25 cellular contexts compared by ENCODE assay signal in genomic region chr13:97179501-97179900, GRCh38. TPM values are rescaled to one million over a fixed set of nuclear protein-coding genes. Genes with fewer than 3 reads are reported as not detected.
A peak's percentile ranks its signal among the peaks of the same experiment; 100 is the strongest.
DNase-seq lines count a peak whose midpoint lies in the region; ATAC-seq and TF ChIP-seq lines count a peak whose summit lies in the region.
"Had no signal": no experiment of that assay in that cellular context is flagged by ENCODE, and none has a peak within 500 bp of the region (broad histone marks: within the 10 kb centered on the region; RNA-seq: fewer than 3 reads in every experiment).

No MANE protein-coding gene starts in this region.

- H3K27ac ChIP-seq in DND-41 (ENCODE audit: low read length) (no peak overlapping the region), PC-3 (ENCODE audit: low read length) (no peak overlapping the region), hepatocyte (peak overlapping the region; percentile 8), dorsolateral prefrontal cortex (no peak overlapping the region)
- H3K27ac ChIP-seq: BLaER1 treated with 17β-estradiol and CSF1 and Interleukin-3, amounts not matched to agents 10 nM and 100 nM; HL-60; RWPE1; SK-N-MC had no signal

- H2AFZ ChIP-seq in DND-41 (ENCODE audit: low read depth, low read length), result peak overlapping the region; percentile 46; the same call in 1 of the 2 replicates
- H2AFZ ChIP-seq in PC-3 (ENCODE audit: low read length), result no peak overlapping the region
- H2AFZ ChIP-seq in hepatocyte, result no peak overlapping the region

- no peak overlapping the region for H3K4me2 ChIP-seq in DND-41 (ENCODE audit: insufficient read depth, low read length)
- no peak overlapping the region for H3K4me2 ChIP-seq in PC-3 (ENCODE audit: low read length)
- no peak overlapping the region for H3K4me2 ChIP-seq in hepatocyte

- H4K20me1 ChIP-seq in DND-41 (ENCODE audit: insufficient read depth, low read length) (no peaks in the 10 kb centered on the region), PC-3 (ENCODE audit: low read length) (no peaks in the 10 kb centered on the region), hepatocyte (ENCODE audit: insufficient read depth, poor library complexity, severe bottlenecking) (no peaks in the 10 kb centered on the region)
- H4K20me1 ChIP-seq: BLaER1 treated with 17β-estradiol and CSF1 and Interleukin-3, amounts not matched to agents 10 nM and 100 nM had no signal

- intact Hi-C loops in PC-3 (cut with micrococcal nuclease), result no loop called here
- intact Hi-C loops in dorsolateral prefrontal cortex (cut with DNase I), result no loop called here

- no peaks in the 10 kb centered on the region for H3K36me3 Mint-ChIP-seq in type B pancreatic cell

- 84% methylated on average over 2 of the region's 2 CpGs for WGBS in hepatocyte (ENCODE audit: low lambda C conversion rate, missing lambda C conversion rate)

- H3K4me3 Mint-ChIP-seq in type B pancreatic cell, result peak overlapping the region; percentile 26
- H3K4me3 Mint-ChIP-seq: CD4-positive, alpha-beta T cell had no signal

- H3K79me2 ChIP-seq in DND-41 (ENCODE audit: insufficient read depth, low read length), result no peaks in the 10 kb centered on the region
- H3K79me2 ChIP-seq in PC-3 (ENCODE audit: low read length), result no peaks in the 10 kb centered on the region
- no peaks in the 10 kb centered on the region for H3K79me2 ChIP-seq in hepatocyte

- ATAC-seq in DND-41 (ENCODE audit: insufficient read depth, low read depth), result no peak
- ATAC-seq in PC-3, result no peak
- no peak for ATAC-seq in HG02623 (IDR thresholded peaks at IDR 0.05; ENCODE audit: unreplicated experiment)
- ATAC-seq: Panc1 had no signal

- CTCF ChIA-PET in PC-3 (lab: Charles Lee), result no interaction called here

- no peaks in the 10 kb centered on the region for H3K27me3 Mint-ChIP-seq in type B pancreatic cell

- no peaks in the 10 kb centered on the region for H3K9me3 ChIP-seq in DND-41 (ENCODE audit: insufficient read depth, low read length, severe bottlenecking)
- H3K9me3 ChIP-seq in PC-3 (ENCODE audit: low read length), result no peaks in the 10 kb centered on the region
- H3K9me3 ChIP-seq in hepatocyte (ENCODE audit: low read depth), result no peaks in the 10 kb centered on the region
- H3K9me3 ChIP-seq: BLaER1 treated with 17β-estradiol and CSF1 and Interleukin-3, amounts not matched to agents 10 nM and 100 nM had no signal

- H3K4me1 ChIP-seq in DND-41 (ENCODE audit: insufficient read depth, low read length) (no peaks in the 10 kb centered on the region), PC-3 (ENCODE audit: insufficient read depth, low read length) (peaks cover 9% of the 10 kb centered on the region; the same call in 1 of the 2 replicates), hepatocyte (ENCODE audit: insufficient read depth) (no peaks in the 10 kb centered on the region)

- H3K36me3 ChIP-seq in DND-41 (ENCODE audit: insufficient read depth, low read length), result no peaks in the 10 kb centered on the region
- H3K36me3 ChIP-seq in PC-3 (ENCODE audit: low read depth, low read length), result no peaks in the 10 kb centered on the region
- H3K36me3 ChIP-seq in hepatocyte (replicated peaks; ENCODE audit: insufficient read depth, low read depth), result no peaks in the 10 kb centered on the region
- H3K36me3 ChIP-seq: BLaER1 treated with 17β-estradiol and CSF1 and Interleukin-3, amounts not matched to agents 10 nM and 100 nM had no signal

- no peaks in the 10 kb centered on the region for H3F3A ChIP-seq in PC-3 (ENCODE audit: low read length, unreplicated experiment)

- H3K9me2 ChIP-seq in PC-3 (replicated peaks; ENCODE audit: low read length) (no peaks in the 10 kb centered on the region), hepatocyte (replicated peaks; ENCODE audit: insufficient read depth) (no peaks in the 10 kb centered on the region)

- peak overlapping the region; percentile 52 for H3K27ac Mint-ChIP-seq in type B pancreatic cell
- H3K27ac Mint-ChIP-seq: CD4-positive, alpha-beta T cell had no signal

- H3K4me1 Mint-ChIP-seq in type B pancreatic cell (ENCODE audit: unreplicated experiment), result peaks cover 12% of the 10 kb centered on the region

- no peak for DNase-seq in DND-41
- peak; percentile 38 for DNase-seq in PC-3
- peak; percentile 8 for DNase-seq in hepatocyte (ENCODE audit: low spot score)
- DNase-seq in type B pancreatic cell (ENCODE audit: extremely low spot score, unreplicated experiment), result no peak
- no peak for DNase-seq in dorsolateral prefrontal cortex
- DNase-seq in effector CD8-positive, alpha-beta T cell (lab: John Stamatoyannopoulos, UW), result no peak
- DNase-seq: CD4-positive, alpha-beta T cell; EL; GF-D8; HCEC 1CT; Karpas-422; NCI-H1105 treated with DMSO at 0.1 percent for 48 hours; NCI-H146; NCI-H1930; NCI-H2107; NCI-H446 treated with DMSO at 0.1 percent for 48 hours; NCI-H526; NCI-H82; SHP77 treated with DMSO at 0.1 percent for 48 hours had no signal

- H3K9ac ChIP-seq in DND-41 (ENCODE audit: low read depth, low read length) (no peak overlapping the region), PC-3 (ENCODE audit: low read length) (no peak overlapping the region)
- H3K9ac ChIP-seq: BLaER1 treated with 17β-estradiol and CSF1 and Interleukin-3, amounts not matched to agents 10 nM and 100 nM had no signal

- H3K27me3 ChIP-seq in DND-41 (ENCODE audit: insufficient read depth, low read length, poor library complexity), result peaks cover 4% of the 10 kb centered on the region
- H3K27me3 ChIP-seq in PC-3 (ENCODE audit: low read length), result no peaks in the 10 kb centered on the region
- no peaks in the 10 kb centered on the region for H3K27me3 ChIP-seq in hepatocyte
- H3K27me3 ChIP-seq in dorsolateral prefrontal cortex, result no peaks in the 10 kb centered on the region
- H3K27me3 ChIP-seq: BLaER1 treated with 17β-estradiol and CSF1 and Interleukin-3, amounts not matched to agents 10 nM and 100 nM had no signal

- H3K4me3 ChIP-seq in DND-41 (ENCODE audit: low read depth in 1 of 2, low read length in 2 of 2) (no peak overlapping the region), PC-3 (ENCODE audit: low read length) (no peak overlapping the region), hepatocyte (no peak overlapping the region), dorsolateral prefrontal cortex (no peak overlapping the region)
- H3K4me3 ChIP-seq: BLaER1 treated with 17β-estradiol and CSF1 and Interleukin-3, amounts not matched to agents 10 nM and 100 nM; SK-N-MC had no signal

- no peak for TF ChIP-seq CTCF in DND-41 (IDR thresholded peaks at IDR 0.05; ENCODE audit: borderline replicate concordance, extremely low read depth, low read length, poor library complexity, severe bottlenecking)
- TF ChIP-seq CTCF in PC-3 (conservative IDR thresholded peaks at IDR 0.05; ENCODE audit: low read depth, low read length), result no peak
- no peak for TF ChIP-seq CTCF in hepatocyte (IDR thresholded peaks at IDR 0.05; ENCODE audit: poor library complexity)
- TF ChIP-seq CTCF in type B pancreatic cell (conservative IDR thresholded peaks at IDR 0.05), result no peak
- TF ChIP-seq CTCF in dorsolateral prefrontal cortex (IDR thresholded peaks at IDR 0.05 in 54 of 56, conservative IDR thresholded peaks at IDR 0.05 in 2 of 56; ENCODE audit: low read depth in 1 of 56, partially characterized antibody in 56 of 56), result no peak

- BruUV-seq in PC-3 (replicated peaks; lab: Mats Ljungman, UMichigan), result no TSS peak

- peaks cover 13% of the 10 kb centered on the region for H3K9me3 Mint-ChIP-seq in type B pancreatic cell

- POLR2A ChIA-PET in PC-3 (lab: Charles Lee; ENCODE audit: unreplicated experiment), result no interaction called here

RNA-seq across cellular contexts. Expression of gene MBNL2, which starts 42.6 kb away (rescaled TPM):
- total RNA-seq in PC-3 (2014; rRNA removed) (10.3 and 17.8 TPM in 2 replicates), hepatocyte (96.8 and 97.9 TPM in 2 replicates), type B pancreatic cell (ENCODE audit: low replicate concordance) (43.7 and 81.7 TPM in 2 replicates), dorsolateral prefrontal cortex (100 to 1,000 TPM in 119 of 120 experiments, 10 to 100 TPM in 1; 96.2 to 275 (median 181) TPM)
- 27.4 and 33.8 TPM in 2 replicates for polyA plus RNA-seq in hepatocyte

Comparison
In these comparisons a context has a peak if more than half of its experiments do, and no peak if none do; other contexts are left out.
1. DNase-seq: peak in PC-3 (single experiment) and hepatocyte (single experiment); none in DND-41 (single experiment), type B pancreatic cell (single experiment), dorsolateral prefrontal cortex (0 of 10) and effector CD8-positive, alpha-beta T cell (single experiment).